In genomic region chr17:63249256-63250006, GRCh38 we compare ENCODE assay signal across 14 cellular contexts.
DNase-seq lines count a peak whose midpoint lies in the region; ATAC-seq and TF ChIP-seq lines count a peak whose summit lies in the region.
"Had no signal": no experiment of that assay in that cellular context is flagged by ENCODE, and none has a peak within 500 bp of the region (broad histone marks: within the 10 kb centered on the region; RNA-seq: fewer than 3 reads in every experiment).

No MANE protein-coding gene starts in this region.

- WGBS in SK-N-SH (ENCODE audit: low lambda C conversion rate) = 68% methylated on average over 4 of the region's 4 CpGs

- H3K27me3 ChIP-seq in SK-N-SH (ENCODE audit: insufficient read depth) (no peaks in the 10 kb centered on the region), SJCRH30 (no peaks in the 10 kb centered on the region), skeletal muscle satellite cell (ENCODE audit: control insufficient read depth, insufficient read depth, low read length) (no peaks in the 10 kb centered on the region)
- H3K27me3 ChIP-seq: breast epithelium, MG63, testis had no signal

- no peak for TF ChIP-seq CTCF in SK-N-SH (IDR thresholded peaks at IDR 0.05)
- no peak for TF ChIP-seq CTCF in fibroblast of pulmonary artery (IDR thresholded peaks at IDR 0.05; ENCODE audit: low read length, missing control alignments)

- H3K4me3 ChIP-seq in SK-N-SH (ENCODE audit: low read depth in 2 of 2, low read length in 1 of 2) (no peak overlapping the region), SJCRH30 (peak overlapping the region; percentile 41), fibroblast of pulmonary artery (replicated peaks; ENCODE audit: low read depth, low read length) (no peak overlapping the region), skeletal muscle satellite cell (ENCODE audit: low read length) (peak overlapping the region; percentile 25)
- H3K4me3 ChIP-seq: breast epithelium, MG63, testis had no signal

- H3K79me2 ChIP-seq in SK-N-SH (ENCODE audit: insufficient read depth) = peaks cover 50% of the 10 kb centered on the region

- peaks cover 0 to 12% of the 10 kb centered on the region in 2 experiments for H3K36me3 ChIP-seq in SK-N-SH (replicated peaks in 1 of 2; ENCODE audit: control insufficient read depth in 1 of 2, insufficient read depth in 2 of 2, low read length in 1 of 2)
- H3K36me3 ChIP-seq in SJCRH30 = no peaks in the 10 kb centered on the region
- H3K36me3 ChIP-seq in skeletal muscle satellite cell (ENCODE audit: insufficient read depth, low read length) = peaks cover 1% of the 10 kb centered on the region
- H3K36me3 ChIP-seq: breast epithelium, MG63 had no signal

- peaks cover 11 to 19% of the 10 kb centered on the region in 2 experiments; a peak in 3 of 4 replicates for H3K4me1 ChIP-seq in SK-N-SH (ENCODE audit: control insufficient read depth in 1 of 2, insufficient read depth in 2 of 2, low read depth in 1 of 2, low read length in 1 of 2)
- peaks cover 15% of the 10 kb centered on the region for H3K4me1 ChIP-seq in SJCRH30
- H3K4me1 ChIP-seq in skeletal muscle satellite cell (ENCODE audit: control insufficient read depth, insufficient read depth, low read length) = peaks cover 37% of the 10 kb centered on the region
- H3K4me1 ChIP-seq: breast epithelium, Caco-2, testis had no signal

- CTCF ChIA-PET in SK-N-SH (lab: Yijun Ruan, JAX) = interaction anchor here (0.9 to 1.3 kb wide), 3 partner anchors 48 to 167 kb away, joined by 3 to 5 read pairs (median 5); no protein-coding TSS in a partner anchor

- H3F3A ChIP-seq in SK-N-SH (replicated peaks; ENCODE audit: insufficient read depth) = peaks cover 24% of the 10 kb centered on the region

- no peak overlapping the region for H2AFZ ChIP-seq in SK-N-SH (ENCODE audit: low read depth)

- H3K27ac ChIP-seq in SK-N-SH (ENCODE audit: low read depth in 2 of 2, low read length in 1 of 2) (peak overlapping the region; percentile 3 to 40; a peak in 3 of 4 replicates), SJCRH30 (peak overlapping the region; percentile 87)
- H3K27ac ChIP-seq: breast epithelium, testis had no signal

- no peak for TF ChIP-seq RAD21 in SK-N-SH (IDR thresholded peaks at IDR 0.05; ENCODE audit: low read length)

- DNase-seq in SK-N-SH (no peak), SJCRH30 (peak; percentile 42 to 76), fibroblast of pulmonary artery (ENCODE audit: low read depth) (peak; percentile 86), DMS79 (lab: John Stamatoyannopoulos, UW) (no peak)
- DNase-seq: Caco-2, mesendoderm, MG63, NCI-H2227 treated with DMSO at 0.1 percent for 48 hours, testis had no signal

- POLR2A ChIA-PET in SK-N-SH (lab: Yijun Ruan, JAX) = no interaction called here

- no peaks in the 10 kb centered on the region for H3K9me2 ChIP-seq in SK-N-SH

- H3K9me3 ChIP-seq in SK-N-SH = 0 out of 2 replicates have a peak, but pooled peaks cover 1% of the 10 kb centered on the region
- H3K9me3 ChIP-seq in SJCRH30 (replicated peaks) = no peaks in the 10 kb centered on the region; the same call in 1 of the 2 replicates
- H3K9me3 ChIP-seq in skeletal muscle satellite cell (replicated peaks; ENCODE audit: low read length) = no peaks in the 10 kb centered on the region
- H3K9me3 ChIP-seq: breast epithelium, Caco-2, testis had no signal

- no peaks in the 10 kb centered on the region for H4K20me1 ChIP-seq in SK-N-SH (ENCODE audit: insufficient read depth)

- H3K9ac ChIP-seq in SK-N-SH = no peak overlapping the region
- H3K9ac ChIP-seq in skeletal muscle satellite cell (ENCODE audit: low read depth, low read length) = peak overlapping the region; percentile 47

- H3K4me2 ChIP-seq in SK-N-SH (no peak overlapping the region), skeletal muscle satellite cell (ENCODE audit: low read length) (peak overlapping the region; percentile 52)

- ATAC-seq in SK-N-SH treated with all-trans-retinoic acid at 6 μM for 48 hours (no peak), GM18867 (IDR thresholded peaks at IDR 0.05; ENCODE audit: unreplicated experiment) (no peak), GM18517 (IDR thresholded peaks at IDR 0.05; ENCODE audit: unreplicated experiment) (no peak)

- TF ChIP-seq EP300 in SK-N-SH (IDR thresholded peaks at IDR 0.05; ENCODE audit: borderline replicate concordance in 1 of 2, low read depth in 1 of 2, low read length in 1 of 2) = no peak

TF ChIP-seq in SK-N-SH, 30 proteins besides CTCF, POLR2A, EP300 and RAD21:
- TF ChIP-seq FOXJ3 (CRISPR knock-in tag; IDR thresholded peaks at IDR 0.05) (no peak), MXI1 (IDR thresholded peaks at IDR 0.05; ENCODE audit: low read depth, low read length) (no peak)
- TF ChIP-seq, protein P1, sequence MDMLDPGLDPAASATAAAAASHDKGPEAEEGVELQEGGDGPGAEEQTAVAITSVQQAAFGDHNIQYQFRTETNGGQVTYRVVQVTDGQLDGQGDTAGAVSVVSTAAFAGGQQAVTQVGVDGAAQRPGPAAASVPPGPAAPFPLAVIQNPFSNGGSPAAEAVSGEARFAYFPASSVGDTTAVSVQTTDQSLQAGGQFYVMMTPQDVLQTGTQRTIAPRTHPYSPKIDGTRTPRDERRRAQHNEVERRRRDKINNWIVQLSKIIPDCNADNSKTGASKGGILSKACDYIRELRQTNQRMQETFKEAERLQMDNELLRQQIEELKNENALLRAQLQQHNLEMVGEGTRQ (IDR thresholded peaks at IDR 0.05; ENCODE audit: borderline replicate concordance, low read depth, low read length) = no peak

TF ChIP-seq in SK-N-SH treated with all-trans-retinoic acid at 6 μM for 48 hours, 23 proteins besides CTCF, POLR2A, EP300 and RAD21:
- TF ChIP-seq CSDC2 (CRISPR knock-in tag; IDR thresholded peaks at IDR 0.05) (no peak), CREB5 (CRISPR knock-in tag; IDR thresholded peaks at IDR 0.05; ENCODE audit: low read depth) (no peak), TCF4 (CRISPR knock-in tag; IDR thresholded peaks at IDR 0.05; ENCODE audit: borderline replicate concordance) (no peak), ZNF70 (CRISPR knock-in tag; IDR thresholded peaks at IDR 0.05) (no peak), ESRRG (CRISPR knock-in tag; IDR thresholded peaks at IDR 0.05) (no peak)

Comparison
In these comparisons a context has a peak if more than half of its experiments do, and no peak if none do; other contexts are left out.
1. DNase-seq: peak in SJCRH30 (2 of 2) and fibroblast of pulmonary artery (single experiment); none in SK-N-SH (single experiment) and DMS79 (single experiment).
2. H3K4me3 ChIP-seq: peak in SJCRH30 (single experiment) and skeletal muscle satellite cell (single experiment); none in SK-N-SH (0 of 2) and fibroblast of pulmonary artery (single experiment).